ENCODE assay signal across 24 cellular contexts in the genomic region with DNA sequence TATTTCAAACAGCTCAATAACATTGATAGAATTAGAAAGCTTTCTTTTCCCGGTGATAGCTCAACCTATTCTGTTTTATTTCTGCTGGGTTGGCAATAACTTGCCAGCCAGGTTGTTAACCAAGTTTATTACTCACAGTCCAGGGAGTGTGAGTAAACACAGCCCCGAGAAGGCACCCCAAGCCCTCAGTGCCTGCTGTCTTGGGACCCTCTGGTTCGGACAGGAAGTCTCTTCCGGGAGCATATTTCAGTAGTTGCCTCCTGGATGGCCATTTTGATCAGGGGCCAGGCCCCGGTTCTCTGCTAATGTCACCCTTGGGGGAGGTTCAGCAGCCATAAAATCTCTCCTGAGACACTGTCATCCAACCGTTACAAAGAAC.
"Had no signal": no experiment of that assay in that cellular context is flagged by ENCODE, and none has a peak within 500 bp of the region (broad histone marks: within the 10 kb centered on the region; RNA-seq: fewer than 3 reads in every experiment).

No MANE protein-coding gene starts in this region.

- H3K27me3 ChIP-seq: body of pancreas, stomach had no signal

- H3K36me3 Mint-ChIP-seq: activated CD4-positive, alpha-beta memory T cell treated with anti-CD3 and anti-CD28 coated beads for 36 hours; activated naive CD8-positive, alpha-beta T cell treated with anti-CD3 and anti-CD28 coated beads for 36 hours; naive thymus-derived CD8-positive, alpha-beta T cell; stimulated activated naive B cell treated with anti-CD40 and anti-IgM and Interleukin-4, amounts not matched to agents 10 μg/mL and 1 μg/mL and 100 μg/mL, for 72 hours had no signal

- H3K9me3 ChIP-seq: adrenal gland, body of pancreas, stomach, tibial artery had no signal

- H3K27ac ChIP-seq: adrenal gland, body of pancreas, stomach, tibial artery had no signal

- H3K4me3 ChIP-seq: adrenal gland, body of pancreas, stomach, tibial artery had no signal

- H3K4me1 Mint-ChIP-seq: activated CD4-positive, alpha-beta T cell treated with anti-CD3 and anti-CD28 coated beads, Interleukin-2, amount 10 ng/mL, durations not matched to agents 24 days and 14 days; activated naive CD8-positive, alpha-beta T cell treated with anti-CD3 and anti-CD28 coated beads for 36 hours; naive thymus-derived CD8-positive, alpha-beta T cell had no signal

- H3K9me3 Mint-ChIP-seq: activated CD4-positive, alpha-beta memory T cell treated with anti-CD3 and anti-CD28 coated beads for 36 hours; activated CD4-positive, alpha-beta T cell treated with anti-CD3 and anti-CD28 coated beads, Interleukin-2, amount 10 ng/mL, durations not matched to agents 24 days and 14 days; activated naive CD4-positive, alpha-beta T cell treated with anti-CD3 and anti-CD28 coated beads for 36 hours; activated naive CD8-positive, alpha-beta T cell treated with anti-CD3 and anti-CD28 coated beads for 36 hours; activated T-helper 1 cell treated with anti-CD3 and anti-CD28 coated beads, Interleukin-12 subunit alpha, Interleukin-12 subunit beta, Interleukin-2, Interleukin-4 antibody, amounts not matched to agents 30 ng/mL and 10 ng/mL and 1 ng/mL, durations not matched to agents 14 hours and 24 hours and 36 hours; naive thymus-derived CD8-positive, alpha-beta T cell; stimulated activated naive B cell treated with anti-CD40 and anti-IgM and Interleukin-4, amounts not matched to agents 10 μg/mL and 1 μg/mL and 100 μg/mL, for 72 hours; T-helper 1 cell treated with Interleukin-12 subunit alpha and Interleukin-12 subunit beta and Interleukin-4 antibody, amounts not matched to agents 30 μg/mL and 1 μg/mL, for 36 hours had no signal

- H3K27ac Mint-ChIP-seq: activated CD4-positive, alpha-beta memory T cell treated with anti-CD3 and anti-CD28 coated beads for 36 hours; activated CD4-positive, alpha-beta T cell treated with anti-CD3 and anti-CD28 coated beads, Interleukin-2, amount 10 ng/mL, durations not matched to agents 24 days and 14 days; activated naive CD4-positive, alpha-beta T cell treated with anti-CD3 and anti-CD28 coated beads for 36 hours; activated naive CD8-positive, alpha-beta T cell treated with anti-CD3 and anti-CD28 coated beads for 36 hours; activated T-helper 1 cell treated with anti-CD3 and anti-CD28 coated beads, Interleukin-12 subunit alpha, Interleukin-12 subunit beta, Interleukin-2, Interleukin-4 antibody, amounts not matched to agents 30 ng/mL and 10 ng/mL and 1 ng/mL, durations not matched to agents 14 hours and 24 hours and 36 hours; stimulated activated naive B cell treated with anti-CD40 and anti-IgM and Interleukin-4, amounts not matched to agents 10 μg/mL and 1 μg/mL and 100 μg/mL, for 72 hours; T-helper 1 cell treated with Interleukin-12 subunit alpha and Interleukin-12 subunit beta and Interleukin-4 antibody, amounts not matched to agents 30 μg/mL and 1 μg/mL, for 36 hours had no signal

- H3K36me3 ChIP-seq: adrenal gland, stomach, tibial artery had no signal

- H3K4me3 Mint-ChIP-seq: activated CD4-positive, alpha-beta memory T cell treated with anti-CD3 and anti-CD28 coated beads for 36 hours; activated CD4-positive, alpha-beta T cell treated with anti-CD3 and anti-CD28 coated beads, Interleukin-2, amount 10 ng/mL, durations not matched to agents 24 days and 14 days; activated naive CD4-positive, alpha-beta T cell treated with anti-CD3 and anti-CD28 coated beads for 36 hours; activated naive CD8-positive, alpha-beta T cell treated with anti-CD3 and anti-CD28 coated beads for 36 hours; activated T-helper 1 cell treated with anti-CD3 and anti-CD28 coated beads, Interleukin-12 subunit alpha, Interleukin-12 subunit beta, Interleukin-2, Interleukin-4 antibody, amounts not matched to agents 30 ng/mL and 10 ng/mL and 1 ng/mL, durations not matched to agents 14 hours and 24 hours and 36 hours; naive thymus-derived CD8-positive, alpha-beta T cell; stimulated activated naive B cell treated with anti-CD40 and anti-IgM and Interleukin-4, amounts not matched to agents 10 μg/mL and 1 μg/mL and 100 μg/mL, for 72 hours; T-helper 1 cell treated with Interleukin-12 subunit alpha and Interleukin-12 subunit beta and Interleukin-4 antibody, amounts not matched to agents 30 μg/mL and 1 μg/mL, for 36 hours had no signal

- DNase-seq: activated CD4-positive, alpha-beta memory T cell treated with anti-CD3 and anti-CD28 coated beads for 36 hours; activated CD4-positive, alpha-beta T cell treated with anti-CD3 and anti-CD28 coated beads, Interleukin-2, amount 10 ng/mL, durations not matched to agents 24 days and 14 days; activated CD4-positive, CD25-positive, alpha-beta regulatory T cell treated with anti-CD3 and anti-CD28 coated beads, Interleukin-2, amount 50 U/mL, for 72 hours; activated CD8-positive, alpha-beta memory T cell treated with anti-CD3 and anti-CD28 coated beads, Interleukin-2, amount 50 U/mL, for 4 hours; activated effector memory CD4-positive, alpha-beta T cell treated with anti-CD3 and anti-CD28 coated beads, Interleukin-2, amount 50 U/mL, for 16 hours; activated naive CD4-positive, alpha-beta T cell treated with anti-CD3 and anti-CD28 coated beads for 36 hours; activated naive CD8-positive, alpha-beta T cell treated with anti-CD3 and anti-CD28 coated beads for 36 hours; activated T-cell treated with anti-CD3 and anti-CD28 coated beads, Interleukin-2, amount 50 U/mL, for 1 hour; adrenal gland; aorta; body of pancreas; effector memory CD4-positive, alpha-beta T cell; islet precursor cell; mammary epithelial cell; naive thymus-derived CD8-positive, alpha-beta T cell; retina; stimulated activated CD4-positive, alpha-beta T cell treated with anti-CD3 and anti-CD28 coated beads, Interleukin-15, amount 100 ng/mL, for 24 hours; stimulated activated CD4-positive, alpha-beta T cell treated with anti-CD3 and anti-CD28 coated beads, Interleukin-2, amount 100 ng/mL, for 24 hours; stimulated activated naive B cell treated with anti-CD40 and anti-IgM and Interleukin-4, amounts not matched to agents 10 μg/mL and 1 μg/mL and 100 μg/mL, for 72 hours; stomach; T-helper 9 cell; tibial artery had no signal

- ATAC-seq: body of pancreas; naive thymus-derived CD8-positive, alpha-beta T cell; stimulated activated naive B cell treated with anti-CD40 and anti-IgM and Interleukin-4, amounts not matched to agents 10 μg/mL and 1 μg/mL and 100 μg/mL, for 72 hours had no signal

- H3K4me1 ChIP-seq: adrenal gland, body of pancreas had no signal
